24 cellular contexts compared by ENCODE assay signal in genomic region chr12:75602111-75602510, GRCh38.
"Had no signal": no experiment of that assay in that cellular context is flagged by ENCODE, and none has a peak within 500 bp of the region (broad histone marks: within the 10 kb centered on the region; RNA-seq: fewer than 3 reads in every experiment).

No MANE protein-coding gene starts in this region.

- H3K36me3 ChIP-seq: breast epithelium, gastrocnemius medialis, heart left ventricle, left lung, sigmoid colon, spleen, thoracic aorta, upper lobe of right lung had no signal

- FAIRE-seq: endometrium had no signal

- H3K27me3 ChIP-seq: breast epithelium, gastrocnemius medialis, heart left ventricle, left lung, sigmoid colon, spleen, upper lobe of right lung had no signal

- H3K9me3 ChIP-seq: breast epithelium, gastrocnemius medialis, heart left ventricle, left lung, sigmoid colon, spleen, thoracic aorta, upper lobe of right lung had no signal

- H3K4me1 ChIP-seq: gastrocnemius medialis, left lung, sigmoid colon, spleen, upper lobe of right lung had no signal

- H3K27ac ChIP-seq: breast epithelium, coronary artery, gastrocnemius medialis, heart left ventricle, left lung, sigmoid colon, spleen, thoracic aorta, upper lobe of right lung, VCaP had no signal

- ATAC-seq: gastrocnemius medialis; heart left ventricle; left lung; stimulated activated naive B cell treated with anti-CD40 and anti-IgM and Interleukin-4, amounts not matched to agents 10 μg/mL and 1 μg/mL and 100 μg/mL, for 72 hours; upper lobe of right lung had no signal

- H3K4me3 ChIP-seq: breast epithelium, coronary artery, gastrocnemius medialis, heart left ventricle, left lung, sigmoid colon, spleen, thoracic aorta, upper lobe of right lung had no signal

- DNase-seq: activated CD4-positive, alpha-beta T cell treated with anti-CD3 and anti-CD28 coated beads for 1 hour; activated CD8-positive, alpha-beta memory T cell treated with anti-CD3 and anti-CD28 coated beads for 24 hours; activated CD8-positive, alpha-beta memory T cell treated with anti-CD3 and anti-CD28 coated beads, Interleukin-2, amount 50 U/mL, for 48 hours; activated effector memory CD4-positive, alpha-beta T cell treated with Interleukin-2 at 50 U/mL for 16 hours; activated naive CD4-positive, alpha-beta T cell treated with anti-CD3 and anti-CD28 coated beads, Interleukin-2, amount 50 U/mL, for 16 hours; activated T-cell treated with anti-CD3 and anti-CD28 coated beads, Interleukin-2, amount 50 U/mL, for 48 hours; aorta; erythroblast; gastrocnemius medialis; heart left ventricle; kidney; left lung; midbrain; nucleus accumbens; sigmoid colon; spleen; stimulated activated CD4-positive, alpha-beta T cell treated with anti-CD3 and anti-CD28 coated beads, Interleukin-4, amount 100 ng/mL, for 4 hours; stimulated activated naive B cell treated with anti-CD40 and anti-IgM and Interleukin-4, amounts not matched to agents 10 μg/mL and 1 μg/mL and 100 μg/mL, for 72 hours; upper lobe of right lung had no signal
